ENCODE assay signal across 20 cellular contexts in the genomic region with DNA sequence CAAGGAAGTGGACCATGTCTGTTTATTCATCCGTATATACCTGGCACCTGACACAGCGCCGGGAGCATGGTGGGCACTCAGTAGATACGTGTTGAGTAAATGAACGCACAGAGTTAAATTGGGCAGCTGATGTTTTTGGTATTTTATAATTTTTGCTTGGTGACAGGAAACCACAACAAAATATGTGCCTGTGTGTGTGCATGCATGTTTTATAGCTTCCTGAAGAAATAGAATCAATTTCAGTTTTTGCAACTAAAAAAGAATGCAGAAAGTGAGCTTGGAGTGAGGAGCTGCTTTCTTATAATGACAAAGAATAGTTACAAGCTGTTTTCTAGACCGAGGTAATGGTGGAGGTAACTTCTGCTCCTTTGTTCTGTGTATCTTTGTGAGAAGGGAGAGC.
DNase-seq lines count a peak whose midpoint lies in the region; ATAC-seq and TF ChIP-seq lines count a peak whose summit lies in the region.
"Had no signal": no experiment of that assay in that cellular context is flagged by ENCODE, and none has a peak within 500 bp of the region (broad histone marks: within the 10 kb centered on the region; RNA-seq: fewer than 3 reads in every experiment).

No MANE protein-coding gene starts in this region.

- H3K4ac ChIP-seq in IMR-90 (ENCODE audit: low read depth, low read length), result no peak overlapping the region

- no peak overlapping the region for H3K27ac ChIP-seq in BLaER1
- no peak overlapping the region for H3K27ac ChIP-seq in IMR-90 (ENCODE audit: insufficient read depth, low read length)
- peak overlapping the region; percentile 12 for H3K27ac ChIP-seq in endodermal cell (ENCODE audit: low read depth, low read length)
- H3K27ac ChIP-seq: adrenal gland, coronary artery, KMS-11, stomach had no signal

- no peak overlapping the region for H3K56ac ChIP-seq in IMR-90 (ENCODE audit: extremely low read depth, insufficient read depth, low read length)

- H3K9me1 ChIP-seq in IMR-90 (ENCODE audit: insufficient read depth, low read length), result peaks cover 6% of the 10 kb centered on the region

- no peak overlapping the region for H3K9ac ChIP-seq in BLaER1
- H3K9ac ChIP-seq in IMR-90 (ENCODE audit: low read depth, low read length), result no peak overlapping the region
- H3K9ac ChIP-seq in endodermal cell (ENCODE audit: extremely low read depth, low read length, poor library complexity, severe bottlenecking), result no peak overlapping the region
- H3K9ac ChIP-seq: KMS-11 had no signal

- WGBS in IMR-90 (ENCODE audit: extremely low coverage in 2 of 2, insufficient read length in 1 of 2), 2 experiments, result 79% methylated on average over 6 of the region's 6 CpGs; no CpG with 5 or more reads in 1 of the 2 experiments
- WGBS in endodermal cell (ENCODE audit: insufficient coverage in 1 of 2, insufficient read length in 1 of 2), 2 experiments, result 59 to 75% methylated on average over 6 of the region's 6 CpGs

- no peak overlapping the region for H2BK5ac ChIP-seq in IMR-90 (ENCODE audit: low read depth, low read length, poor library complexity, severe bottlenecking)

- no peaks in the 10 kb centered on the region for H3K9me3 Mint-ChIP-seq in endodermal cell
- H3K9me3 Mint-ChIP-seq in osteocyte (ENCODE audit: unreplicated experiment), result no peaks in the 10 kb centered on the region
- H3K9me3 Mint-ChIP-seq in natural killer cell treated with Interleukin-12 subunit alpha and Interleukin-12 subunit beta and Interleukin-15 and Interleukin-18, amount 100 ng/mL, for 72 hours, result no peaks in the 10 kb centered on the region
- peaks cover 4% of the 10 kb centered on the region for H3K9me3 Mint-ChIP-seq in activated CD4-positive, alpha-beta memory T cell treated with anti-CD3 and anti-CD28 coated beads for 36 hours
- H3K9me3 Mint-ChIP-seq: activated CD8-positive, alpha-beta T cell treated with anti-CD3 and anti-CD28 coated beads for 36 hours; CD8-positive, alpha-beta T cell had no signal

- no peak overlapping the region for H3K27ac Mint-ChIP-seq in endodermal cell
- H3K27ac Mint-ChIP-seq in osteocyte (ENCODE audit: unreplicated experiment), result peak overlapping the region; percentile 29
- H3K27ac Mint-ChIP-seq in natural killer cell treated with Interleukin-12 subunit alpha and Interleukin-12 subunit beta and Interleukin-15 and Interleukin-18, amount 100 ng/mL, for 72 hours, result no peak overlapping the region
- no peak overlapping the region for H3K27ac Mint-ChIP-seq in activated CD4-positive, alpha-beta memory T cell treated with anti-CD3 and anti-CD28 coated beads for 36 hours
- H3K27ac Mint-ChIP-seq: activated CD8-positive, alpha-beta T cell treated with anti-CD3 and anti-CD28 coated beads for 36 hours; CD8-positive, alpha-beta T cell had no signal

- H3K4me2 ChIP-seq in BLaER1 (peak overlapping the region; percentile 57), IMR-90 (ENCODE audit: low read depth, low read length) (peak overlapping the region; percentile 8; the same call in 1 of the 2 replicates)
- H3K4me2 ChIP-seq: KMS-11 had no signal

- peaks cover 3% of the 10 kb centered on the region for H3K4me1 Mint-ChIP-seq in endodermal cell
- H3K4me1 Mint-ChIP-seq in osteocyte (ENCODE audit: unreplicated experiment), result peaks cover 6% of the 10 kb centered on the region
- no peaks in the 10 kb centered on the region for H3K4me1 Mint-ChIP-seq in natural killer cell treated with Interleukin-12 subunit alpha and Interleukin-12 subunit beta and Interleukin-15 and Interleukin-18, amount 100 ng/mL, for 72 hours (ENCODE audit: low read depth in 2 of 2)
- no peaks in the 10 kb centered on the region for H3K4me1 Mint-ChIP-seq in activated CD4-positive, alpha-beta memory T cell treated with anti-CD3 and anti-CD28 coated beads for 36 hours (ENCODE audit: low read depth)

- H3K9me3 ChIP-seq in BLaER1 (no peaks in the 10 kb centered on the region), IMR-90 (ENCODE audit: control insufficient read depth, insufficient read depth, low read length) (no peaks in the 10 kb centered on the region), endodermal cell (ENCODE audit: control insufficient read depth, low read length) (no peaks in the 10 kb centered on the region)
- H3K9me3 ChIP-seq: adrenal gland, mucosa of descending colon, stomach had no signal

- dilution Hi-C loops in IMR-90 (cut with HindIII; ENCODE audit: low sequenced_read_pairs, unreplicated experiment), result no loop called here

- no peak overlapping the region for H4K5ac ChIP-seq in IMR-90 (ENCODE audit: low read depth, low read length)

- peak overlapping the region in 1 of 2 experiments; percentile 5; a peak in 1 of 4 replicates for H4K8ac ChIP-seq in IMR-90 (ENCODE audit: low read depth in 2 of 2, low read length in 2 of 2)

- TF ChIP-seq RAD21 in IMR-90 (IDR thresholded peaks at IDR 0.05; ENCODE audit: low read length), result no peak

- H3K27me3 Mint-ChIP-seq in endodermal cell (ENCODE audit: insufficient read depth) (no peaks in the 10 kb centered on the region), osteocyte (ENCODE audit: unreplicated experiment) (no peaks in the 10 kb centered on the region)
- no peaks in the 10 kb centered on the region for H3K27me3 Mint-ChIP-seq in natural killer cell treated with Interleukin-12 subunit alpha and Interleukin-12 subunit beta and Interleukin-15 and Interleukin-18, amount 100 ng/mL, for 72 hours
- no peaks in the 10 kb centered on the region for H3K27me3 Mint-ChIP-seq in activated CD4-positive, alpha-beta memory T cell treated with anti-CD3 and anti-CD28 coated beads for 36 hours
- H3K27me3 Mint-ChIP-seq: activated CD8-positive, alpha-beta T cell treated with anti-CD3 and anti-CD28 coated beads for 36 hours had no signal

- H2BK120ac ChIP-seq in IMR-90 (ENCODE audit: low read depth, low read length), result no peak overlapping the region

- H3K4me3 Mint-ChIP-seq in endodermal cell (no peak overlapping the region), osteocyte (ENCODE audit: unreplicated experiment) (no peak overlapping the region)
- H3K4me3 Mint-ChIP-seq in natural killer cell treated with Interleukin-12 subunit alpha and Interleukin-12 subunit beta and Interleukin-15 and Interleukin-18, amount 100 ng/mL, for 72 hours, result no peak overlapping the region
- H3K4me3 Mint-ChIP-seq in activated CD4-positive, alpha-beta memory T cell treated with anti-CD3 and anti-CD28 coated beads for 36 hours, result no peak overlapping the region
- H3K4me3 Mint-ChIP-seq: activated CD8-positive, alpha-beta T cell treated with anti-CD3 and anti-CD28 coated beads for 36 hours had no signal

- peaks cover 32% of the 10 kb centered on the region for H3K4me1 ChIP-seq in BLaER1
- peaks cover 4% of the 10 kb centered on the region for H3K4me1 ChIP-seq in IMR-90 (ENCODE audit: control insufficient read depth, insufficient read depth, low read length)
- no peaks in the 10 kb centered on the region for H3K4me1 ChIP-seq in endodermal cell (ENCODE audit: control insufficient read depth, insufficient read depth, low read length)
- H3K4me1 ChIP-seq: adrenal gland had no signal

- H3K36me3 Mint-ChIP-seq in endodermal cell (ENCODE audit: low read depth) (no peaks in the 10 kb centered on the region), osteocyte (ENCODE audit: unreplicated experiment) (no peaks in the 10 kb centered on the region)
- no peaks in the 10 kb centered on the region for H3K36me3 Mint-ChIP-seq in natural killer cell treated with Interleukin-12 subunit alpha and Interleukin-12 subunit beta and Interleukin-15 and Interleukin-18, amount 100 ng/mL, for 72 hours
- no peaks in the 10 kb centered on the region for H3K36me3 Mint-ChIP-seq in activated CD4-positive, alpha-beta memory T cell treated with anti-CD3 and anti-CD28 coated beads for 36 hours
- H3K36me3 Mint-ChIP-seq: CD8-positive, alpha-beta T cell had no signal

- H3K4me3 ChIP-seq in BLaER1 (no peak overlapping the region), IMR-90 (ENCODE audit: insufficient read depth, low read depth, low read length) (no peak overlapping the region), endodermal cell (ENCODE audit: low read length) (no peak overlapping the region)
- H3K4me3 ChIP-seq: adrenal gland, coronary artery, mucosa of descending colon, stomach had no signal

- H2AFZ ChIP-seq in IMR-90 (replicated peaks; ENCODE audit: low read length, poor library complexity), result no peak overlapping the region

- ATAC-seq in IMR-90 (ENCODE audit: low read depth) (no peak), HG02759 (IDR thresholded peaks at IDR 0.05; ENCODE audit: unreplicated experiment) (no peak)
- ATAC-seq in natural killer cell treated with Interleukin-12 subunit alpha and Interleukin-12 subunit beta and Interleukin-15 and Interleukin-18, amount 100 ng/mL, for 72 hours, result no peak
- ATAC-seq: activated CD8-positive, alpha-beta T cell treated with anti-CD3 and anti-CD28 coated beads for 36 hours; CD8-positive, alpha-beta T cell; left lobe of liver; mucosa of descending colon had no signal

- H4K20me1 ChIP-seq in BLaER1 (no peaks in the 10 kb centered on the region), IMR-90 (ENCODE audit: insufficient read depth, low read length) (peaks cover 20% of the 10 kb centered on the region; the same call in 1 of the 2 replicates)

- no peak overlapping the region for H4K91ac ChIP-seq in IMR-90 (ENCODE audit: insufficient read depth, low read depth, low read length)

- intact Hi-C loops in IMR-90 (cut with micrococcal nuclease), result loop anchor here (10.0 kb wide), 1 partner anchor 366 kb away; no protein-coding TSS in a partner anchor
- intact Hi-C loops in activated CD4-positive, alpha-beta memory T cell treated with anti-CD3 and anti-CD28 coated beads for 36 hours (cut with micrococcal nuclease), result no loop called here

- POLR2A ChIA-PET in IMR-90 (lab: Charles Lee; ENCODE audit: unreplicated experiment), result no interaction called here
- POLR2A ChIA-PET in activated CD4-positive, alpha-beta memory T cell treated with anti-CD3 and anti-CD28 coated beads for 36 hours (lab: Charles Lee), result no interaction called here

- TF ChIP-seq CTCF in IMR-90 (conservative IDR thresholded peaks at IDR 0.05; ENCODE audit: low read depth, low read length) (no peak), endodermal cell (conservative IDR thresholded peaks at IDR 0.05) (no peak), osteocyte (IDR thresholded peaks at IDR 0.05) (no peak)

- H3K18ac ChIP-seq in IMR-90 (ENCODE audit: low read depth, low read length), result no peak overlapping the region

- H3K23ac ChIP-seq in IMR-90 (ENCODE audit: low read depth, low read length), result no peak overlapping the region

- H3K27me3 ChIP-seq in BLaER1, result no peaks in the 10 kb centered on the region
- H3K27me3 ChIP-seq in IMR-90 (ENCODE audit: control insufficient read depth, insufficient read depth, low read length), result no peaks in the 10 kb centered on the region
- H3K27me3 ChIP-seq in endodermal cell (ENCODE audit: control insufficient read depth, insufficient read depth, low read length, poor library complexity, severe bottlenecking), result no peaks in the 10 kb centered on the region
- H3K27me3 ChIP-seq: adrenal gland, stomach had no signal

- no peak for TF ChIP-seq POLR2A in IMR-90 (IDR thresholded peaks at IDR 0.05; ENCODE audit: low read depth, low read length)

- DNase-seq in IMR-90 (no peak), endodermal cell (no peak), osteocyte (ENCODE audit: extremely low spot score, unreplicated experiment) (no peak)
- no peak for DNase-seq in natural killer cell treated with Interleukin-12 subunit alpha and Interleukin-12 subunit beta and Interleukin-15 and Interleukin-18, amount 100 ng/mL, for 72 hours (ENCODE audit: low spot score)
- DNase-seq in activated CD4-positive, alpha-beta memory T cell treated with anti-CD3 and anti-CD28 coated beads for 36 hours, result no peak
- DNase-seq: activated CD8-positive, alpha-beta T cell treated with anti-CD3 and anti-CD28 coated beads for 36 hours; adrenal gland; CD8-positive, alpha-beta T cell; mucosa of descending colon; NCI-H1048; NCI-H187; NCI-H526 treated with DMSO at 0.1 percent for 48 hours; nucleus accumbens; stomach; T1000 had no signal

- no peak overlapping the region for H2BK15ac ChIP-seq in IMR-90 (ENCODE audit: low read depth, low read length)

- in situ Hi-C loops in IMR-90 (cut with MboI; ENCODE audit: low sequenced_read_pairs), result no loop called here

- no peak overlapping the region for H2BK20ac ChIP-seq in IMR-90 (ENCODE audit: low read depth, low read length)

- H3K36me3 ChIP-seq in BLaER1, result no peaks in the 10 kb centered on the region
- no peaks in the 10 kb centered on the region; the same call in 1 of the 2 replicates for H3K36me3 ChIP-seq in IMR-90 (ENCODE audit: control insufficient read depth, insufficient read depth, low read length)
- no peaks in the 10 kb centered on the region for H3K36me3 ChIP-seq in endodermal cell (ENCODE audit: control insufficient read depth, insufficient read depth, low read length)
- H3K36me3 ChIP-seq: adrenal gland, stomach had no signal

- peaks cover 22 to 59% of the 10 kb centered on the region in 2 experiments for H3K79me1 ChIP-seq in IMR-90 (ENCODE audit: low read depth in 1 of 2, low read length in 2 of 2)

- peak overlapping the region; percentile 1 for H2AK9ac ChIP-seq in IMR-90 (replicated peaks; ENCODE audit: low read depth, low read length, poor library complexity)

- H2AK5ac ChIP-seq in IMR-90 (ENCODE audit: low read depth, low read length), result no peak overlapping the region

- BruUV-seq in IMR-90 (replicated peaks; lab: Mats Ljungman, UMichigan), result no TSS peak

- 0 out of 2 replicates have a peak overlapping the region, but pooled peaks have one; percentile 7 for H3K14ac ChIP-seq in IMR-90 (replicated peaks; ENCODE audit: low read depth, low read length)

- CTCF ChIA-PET in IMR-90 (lab: Yijun Ruan, JAX), result no interaction called here
- CTCF ChIA-PET in activated CD4-positive, alpha-beta memory T cell treated with anti-CD3 and anti-CD28 coated beads for 36 hours (lab: Charles Lee), result no interaction called here
